In genomic region chr10:19819419-19820033, GRCh38 we compare ENCODE assay signal across 8 cellular contexts. TPM values are rescaled to one million over a fixed set of nuclear protein-coding genes. Genes with fewer than 3 reads are reported as not detected.
DNase-seq lines count a peak whose midpoint lies in the region; ATAC-seq and TF ChIP-seq lines count a peak whose summit lies in the region.

No MANE protein-coding gene starts in this region.

- CTCF ChIA-PET in RWPE1 (lab: Yijun Ruan, JAX) = interaction anchor here (0.6 to 0.7 kb wide), 10 partner anchors 9 to 1479 kb away, joined by 3 to 8 read pairs (median 4); no protein-coding TSS in a partner anchor

- H3K27me3 Mint-ChIP-seq in HFFc6 (ENCODE audit: insufficient read depth) (peaks cover 26% of the 10 kb centered on the region), progenitor cell of endocrine pancreas (no peaks in the 10 kb centered on the region)

- no peak overlapping the region for H3K4me3 Mint-ChIP-seq in HFFc6
- peak overlapping the region; percentile 34 for H3K4me3 Mint-ChIP-seq in progenitor cell of endocrine pancreas (ENCODE audit: low read depth)

- TF ChIP-seq CTCF in HFFc6 (IDR thresholded peaks at IDR 0.05) = peak; percentile 89
- TF ChIP-seq CTCF in RWPE1 (conservative IDR thresholded peaks at IDR 0.05; ENCODE audit: low read depth) = peak; percentile 87
- peak; percentile 95 for TF ChIP-seq CTCF in progenitor cell of endocrine pancreas (IDR thresholded peaks at IDR 0.05; ENCODE audit: unreplicated experiment)

- intact Hi-C loops in left cardiac atrium (cut with DNase I) = loop anchor here (2.0 to 10.0 kb wide), 3 partner anchors 278 to 949 kb away; no protein-coding TSS in a partner anchor

- POLR2A ChIA-PET in RWPE1 (lab: Yijun Ruan, JAX; ENCODE audit: low non-redundant PET) = no interaction called here

- H3K36me3 Mint-ChIP-seq in HFFc6 (ENCODE audit: low read depth) (no peaks in the 10 kb centered on the region), progenitor cell of endocrine pancreas (ENCODE audit: insufficient read depth) (peaks cover 9% of the 10 kb centered on the region)

- H3K27ac Mint-ChIP-seq in HFFc6 = no peak overlapping the region
- H3K27ac Mint-ChIP-seq in progenitor cell of endocrine pancreas = no peak overlapping the region

- no peak overlapping the region for H3K27ac ChIP-seq in RWPE1

- H3K9me3 Mint-ChIP-seq in HFFc6 (no peaks in the 10 kb centered on the region), progenitor cell of endocrine pancreas (ENCODE audit: low read depth) (peaks cover 5% of the 10 kb centered on the region)

- DNase-seq in DMS53 (lab: John Stamatoyannopoulos, UW) (peak; percentile 74), HFFc6 (peak; percentile 6), RWPE1 (ENCODE audit: low spot score) (peak; percentile 64), fibroblast of peridontal ligament (ENCODE audit: extremely low read depth) (peak; percentile 63), progenitor cell of endocrine pancreas (ENCODE audit: low spot score, unreplicated experiment) (no peak), left cardiac atrium (no peak)
- no peak for DNase-seq in activated CD4-positive, alpha-beta T cell treated with anti-CD3 and anti-CD28 coated beads for 4 hours

- H3K4me1 Mint-ChIP-seq in HFFc6 (ENCODE audit: low read depth) (peaks cover 5% of the 10 kb centered on the region; the same call in 1 of the 2 replicates), progenitor cell of endocrine pancreas (ENCODE audit: low read depth) (peaks cover 16% of the 10 kb centered on the region)

- no peak for ATAC-seq in GM18498 (IDR thresholded peaks at IDR 0.05; ENCODE audit: unreplicated experiment)
- ATAC-seq in left cardiac atrium = no peak

RNA-seq across cellular contexts. Expression of gene PLXDC2, which starts 3.3 kb away (rescaled TPM):
- total RNA-seq in HFFc6 (2021; fragmentation: NEBNext Ultra II Directional; extraction: Animal tissue kit (Norgen Biotek cat#: 25700)) = 1 to 10 TPM in 2 of 6 experiments, under 1 TPM in 4; 0.17 to 2.3 (median 0.36) TPM
- total RNA-seq in progenitor cell of endocrine pancreas (38.5 and 44.3 TPM in 2 replicates), left cardiac atrium (10 to 100 TPM; 19.8 to 25.3 TPM)

Comparison
In these comparisons a context has a peak if more than half of its experiments do, and no peak if none do; other contexts are left out.
1. DNase-seq: peak in DMS53 (single experiment), HFFc6 (single experiment), RWPE1 (single experiment) and fibroblast of peridontal ligament (single experiment); none in progenitor cell of endocrine pancreas (single experiment), activated CD4-positive, alpha-beta T cell treated with anti-CD3 and anti-CD28 coated beads for 4 hours (0 of 2) and left cardiac atrium (single experiment).
2. RNA of gene PLXDC2, which starts 3.3 kb away (total RNA-seq): 38.5 to 44.3 TPM in progenitor cell of endocrine pancreas and 19.8 to 25.3 TPM in left cardiac atrium; 0.17 to 2.3 TPM in HFFc6; every median in the first group is over 4 times any median in the second.
3. Peak in every context shown above with its lines, with median percentiles within 50 percentile points of each other: CTCF ChIP-seq.